In the genomic region with DNA sequence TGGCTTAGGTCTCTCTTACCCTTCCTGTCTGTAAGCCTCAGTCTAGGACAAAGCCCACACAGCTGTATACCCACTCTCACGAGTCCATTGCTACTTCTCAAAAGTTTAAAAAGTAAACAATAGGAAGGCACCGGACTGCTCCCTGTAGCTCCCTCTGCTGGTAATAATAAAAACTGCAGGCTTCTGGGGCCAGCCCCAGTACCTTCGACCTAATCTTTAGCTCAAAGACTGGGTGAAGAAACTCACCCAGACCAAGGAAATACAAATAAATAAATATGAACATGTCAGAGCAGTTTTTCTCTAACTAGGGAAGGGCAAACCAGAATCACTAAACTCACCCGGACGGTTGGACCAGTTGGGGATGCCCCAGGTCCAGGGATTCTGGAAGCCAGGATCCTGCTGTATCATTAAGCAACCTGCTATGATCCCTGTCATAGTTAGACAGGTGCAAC, we compare ENCODE assay signal across 8 cellular contexts. TPM values are rescaled to one million over a fixed set of nuclear protein-coding genes. Genes with fewer than 3 reads are reported as not detected.
A peak's percentile ranks its signal among the peaks of the same experiment; 100 is the strongest.
DNase-seq lines count a peak whose midpoint lies in the region; ATAC-seq, FAIRE-seq and TF ChIP-seq lines count a peak whose summit lies in the region.

No MANE protein-coding gene starts in this region.

- H3K27ac Mint-ChIP-seq in Calu3 (ENCODE audit: unreplicated experiment), result no peak overlapping the region

- peak; percentile 15 to 34 for ATAC-seq in left cardiac atrium

- peak; percentile 81 for DNase-seq in Calu3
- DNase-seq in HTR-8/SVneo (ENCODE audit: insufficient read length, low spot score), result peak; percentile 72
- peak; percentile 75 for DNase-seq in SKM-1 treated with dmso at 0.1 percent for 144 hours (lab: John Stamatoyannopoulos, UW; ENCODE audit: unreplicated experiment)
- DNase-seq in activated naive CD4-positive, alpha-beta T cell treated with anti-CD3 and anti-CD28 coated beads, Interleukin-2, amount 50 U/mL, for 16 hours, result peak; percentile 60
- DNase-seq in left cardiac atrium, result no peak
- no peak for DNase-seq in amniotic stem cell (lab: John Stamatoyannopoulos, UW)
- DNase-seq in DMS153 (lab: John Stamatoyannopoulos, UW), result no peak

- peak overlapping the region in 11 of 21 experiments; percentile 5 to 70 (median 47) for H3K27ac ChIP-seq in skin epidermis

- FAIRE-seq in HTR-8/SVneo (lab: Jason Lieb, UNC), result no peak

- BruUV-seq in Calu3 (replicated peaks; lab: Mats Ljungman, UMichigan), result no TSS peak

- H3K4me3 ChIP-seq in skin epidermis, result no peak overlapping the region

- TF ChIP-seq CTCF in Calu3 (IDR thresholded peaks at IDR 0.05; ENCODE audit: unreplicated experiment), result peak; percentile 93

- peaks cover 13% of the 10 kb centered on the region for H3K4me1 Mint-ChIP-seq in Calu3 (ENCODE audit: low read depth, unreplicated experiment)

- peaks cover 58% of the 10 kb centered on the region for H3K36me3 Mint-ChIP-seq in Calu3 (ENCODE audit: insufficient read depth, unreplicated experiment)

- intact Hi-C loops in Calu3 (cut with micrococcal nuclease; ENCODE audit: unreplicated experiment), result loop anchor here (2.0 kb wide), 1 partner anchor 131 kb away; no protein-coding TSS in a partner anchor
- intact Hi-C loops in left cardiac atrium (cut with DNase I), result loop anchor here in 1 of 2 donors (10.0 kb wide), 2 partner anchors 67 to 117 kb away; a partner anchor contains a TSS

- H3K9me3 Mint-ChIP-seq in Calu3 (ENCODE audit: low read depth, unreplicated experiment), result no peaks in the 10 kb centered on the region

- H3K4me3 Mint-ChIP-seq in Calu3 (ENCODE audit: low read depth, unreplicated experiment), result no peak overlapping the region

- CTCF ChIA-PET in Calu3 (lab: Charles Lee), result interaction anchor here (0.5 to 2.1 kb wide), 27 partner anchors 9 to 584 kb away, joined by 3 to 24 read pairs (median 4); a partner anchor contains a TSS

- H3K27me3 Mint-ChIP-seq in Calu3 (ENCODE audit: unreplicated experiment), result no peaks in the 10 kb centered on the region

RNA-seq across cellular contexts. Expression of a gene that starts 5.0 kb away (rescaled TPM):
- total RNA-seq in Calu3 (2022) (48.1 and 56.2 TPM in 2 replicates), left cardiac atrium (100 to 1,000 TPM in 1 of 2 donors, 10 to 100 TPM in 1; 91.2 to 117 TPM)

RNA-seq across cellular contexts. Expression of a gene that starts 11.8 kb away (rescaled TPM):
- 63.3 and 76.1 TPM in 2 replicates for total RNA-seq in Calu3 (2022)
- total RNA-seq in left cardiac atrium, result 10 to 100 TPM; 37.6 to 42.1 TPM

RNA-seq across cellular contexts. Expression of a gene that starts 28.5 kb away (rescaled TPM):
- total RNA-seq in Calu3 (2022) (114 and 115 TPM in 2 replicates), left cardiac atrium (10 to 100 TPM; 63.4 to 65.2 TPM)

RNA-seq across cellular contexts. Expression of a gene that starts 36.2 kb away (rescaled TPM):
- total RNA-seq in Calu3 (2022) (272 and 280 TPM in 2 replicates), left cardiac atrium (100 to 1,000 TPM; 817 to 989 TPM)

RNA-seq across cellular contexts. Expression of a gene that starts 54.9 kb away (rescaled TPM):
- total RNA-seq in Calu3 (2022), result 14.9 and 19.2 TPM in 2 replicates
- total RNA-seq in left cardiac atrium, result 1 to 10 TPM; 6.3 to 6.6 TPM

Comparison
In these comparisons a context has a peak if more than half of its experiments do, and no peak if none do; other contexts are left out.
1. DNase-seq: peak in Calu3 (single experiment), HTR-8/SVneo (single experiment), SKM-1 treated with dmso at 0.1 percent for 144 hours (single experiment) and activated naive CD4-positive, alpha-beta T cell treated with anti-CD3 and anti-CD28 coated beads, Interleukin-2, amount 50 U/mL, for 16 hours (single experiment); none in left cardiac atrium (single experiment), amniotic stem cell (single experiment) and DMS153 (single experiment).